ENCODE assay signal across 1 cellular context in genomic region chr15:63504979-63505841, GRCh38.
TF ChIP-seq lines count a peak whose summit lies in the region.

No MANE protein-coding gene starts in this region.

TF ChIP-seq in K562, 482 proteins besides CTCF, POLR2A, EP300 and RAD21 (continued from another document and continues in another):
- TF ChIP-seq ZNF224 (CRISPR knock-in tag; IDR thresholded peaks at IDR 0.05), result no peak
- no peak for TF ChIP-seq HES1 (IDR thresholded peaks at IDR 0.05; ENCODE audit: low read depth)
- no peak for TF ChIP-seq ILK (tag; IDR thresholded peaks at IDR 0.05; ENCODE audit: borderline replicate concordance, low read depth)
- no peak for TF ChIP-seq SNRNP70 (optimal IDR thresholded peaks at IDR 0.05; ENCODE audit: low read depth, low read length)
- TF ChIP-seq ZNF699 (CRISPR knock-in tag; IDR thresholded peaks at IDR 0.05; ENCODE audit: insufficient replicate concordance), result no peak
- no peak for TF ChIP-seq HIVEP1 (CRISPR knock-in tag; IDR thresholded peaks at IDR 0.05)
- TF ChIP-seq, protein P1, sequence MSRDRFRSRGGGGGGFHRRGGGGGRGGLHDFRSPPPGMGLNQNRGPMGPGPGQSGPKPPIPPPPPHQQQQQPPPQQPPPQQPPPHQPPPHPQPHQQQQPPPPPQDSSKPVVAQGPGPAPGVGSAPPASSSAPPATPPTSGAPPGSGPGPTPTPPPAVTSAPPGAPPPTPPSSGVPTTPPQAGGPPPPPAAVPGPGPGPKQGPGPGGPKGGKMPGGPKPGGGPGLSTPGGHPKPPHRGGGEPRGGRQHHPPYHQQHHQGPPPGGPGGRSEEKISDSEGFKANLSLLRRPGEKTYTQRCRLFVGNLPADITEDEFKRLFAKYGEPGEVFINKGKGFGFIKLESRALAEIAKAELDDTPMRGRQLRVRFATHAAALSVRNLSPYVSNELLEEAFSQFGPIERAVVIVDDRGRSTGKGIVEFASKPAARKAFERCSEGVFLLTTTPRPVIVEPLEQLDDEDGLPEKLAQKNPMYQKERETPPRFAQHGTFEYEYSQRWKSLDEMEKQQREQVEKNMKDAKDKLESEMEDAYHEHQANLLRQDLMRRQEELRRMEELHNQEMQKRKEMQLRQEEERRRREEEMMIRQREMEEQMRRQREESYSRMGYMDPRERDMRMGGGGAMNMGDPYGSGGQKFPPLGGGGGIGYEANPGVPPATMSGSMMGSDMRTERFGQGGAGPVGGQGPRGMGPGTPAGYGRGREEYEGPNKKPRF (IDR thresholded peaks at IDR 0.05; ENCODE audit: low read depth, low read length), result no peak
- no peak for TF ChIP-seq MIER1 (IDR thresholded peaks at IDR 0.05; ENCODE audit: low read depth)
- TF ChIP-seq ELF4 (CRISPR knock-in tag; IDR thresholded peaks at IDR 0.05), result no peak
- TF ChIP-seq PTBP1 (IDR thresholded peaks at IDR 0.05; ENCODE audit: low read depth, low read length), result no peak
- TF ChIP-seq BRF1 (IDR thresholded peaks at IDR 0.05; ENCODE audit: borderline replicate concordance, extremely low read depth, insufficient read length), result no peak
- TF ChIP-seq, protein P2, sequence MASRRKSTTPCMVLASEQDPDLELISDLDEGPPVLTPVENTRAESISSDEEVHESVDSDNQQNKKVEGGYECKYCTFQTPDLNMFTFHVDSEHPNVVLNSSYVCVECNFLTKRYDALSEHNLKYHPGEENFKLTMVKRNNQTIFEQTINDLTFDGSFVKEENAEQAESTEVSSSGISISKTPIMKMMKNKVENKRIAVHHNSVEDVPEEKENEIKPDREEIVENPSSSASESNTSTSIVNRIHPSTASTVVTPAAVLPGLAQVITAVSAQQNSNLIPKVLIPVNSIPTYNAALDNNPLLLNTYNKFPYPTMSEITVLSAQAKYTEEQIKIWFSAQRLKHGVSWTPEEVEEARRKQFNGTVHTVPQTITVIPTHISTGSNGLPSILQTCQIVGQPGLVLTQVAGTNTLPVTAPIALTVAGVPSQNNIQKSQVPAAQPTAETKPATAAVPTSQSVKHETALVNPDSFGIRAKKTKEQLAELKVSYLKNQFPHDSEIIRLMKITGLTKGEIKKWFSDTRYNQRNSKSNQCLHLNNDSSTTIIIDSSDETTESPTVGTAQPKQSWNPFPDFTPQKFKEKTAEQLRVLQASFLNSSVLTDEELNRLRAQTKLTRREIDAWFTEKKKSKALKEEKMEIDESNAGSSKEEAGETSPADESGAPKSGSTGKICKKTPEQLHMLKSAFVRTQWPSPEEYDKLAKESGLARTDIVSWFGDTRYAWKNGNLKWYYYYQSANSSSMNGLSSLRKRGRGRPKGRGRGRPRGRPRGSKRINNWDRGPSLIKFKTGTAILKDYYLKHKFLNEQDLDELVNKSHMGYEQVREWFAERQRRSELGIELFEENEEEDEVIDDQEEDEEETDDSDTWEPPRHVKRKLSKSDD (conservative IDR thresholded peaks at IDR 0.05; ENCODE audit: low read length), result no peak
- TF ChIP-seq, protein P3, sequence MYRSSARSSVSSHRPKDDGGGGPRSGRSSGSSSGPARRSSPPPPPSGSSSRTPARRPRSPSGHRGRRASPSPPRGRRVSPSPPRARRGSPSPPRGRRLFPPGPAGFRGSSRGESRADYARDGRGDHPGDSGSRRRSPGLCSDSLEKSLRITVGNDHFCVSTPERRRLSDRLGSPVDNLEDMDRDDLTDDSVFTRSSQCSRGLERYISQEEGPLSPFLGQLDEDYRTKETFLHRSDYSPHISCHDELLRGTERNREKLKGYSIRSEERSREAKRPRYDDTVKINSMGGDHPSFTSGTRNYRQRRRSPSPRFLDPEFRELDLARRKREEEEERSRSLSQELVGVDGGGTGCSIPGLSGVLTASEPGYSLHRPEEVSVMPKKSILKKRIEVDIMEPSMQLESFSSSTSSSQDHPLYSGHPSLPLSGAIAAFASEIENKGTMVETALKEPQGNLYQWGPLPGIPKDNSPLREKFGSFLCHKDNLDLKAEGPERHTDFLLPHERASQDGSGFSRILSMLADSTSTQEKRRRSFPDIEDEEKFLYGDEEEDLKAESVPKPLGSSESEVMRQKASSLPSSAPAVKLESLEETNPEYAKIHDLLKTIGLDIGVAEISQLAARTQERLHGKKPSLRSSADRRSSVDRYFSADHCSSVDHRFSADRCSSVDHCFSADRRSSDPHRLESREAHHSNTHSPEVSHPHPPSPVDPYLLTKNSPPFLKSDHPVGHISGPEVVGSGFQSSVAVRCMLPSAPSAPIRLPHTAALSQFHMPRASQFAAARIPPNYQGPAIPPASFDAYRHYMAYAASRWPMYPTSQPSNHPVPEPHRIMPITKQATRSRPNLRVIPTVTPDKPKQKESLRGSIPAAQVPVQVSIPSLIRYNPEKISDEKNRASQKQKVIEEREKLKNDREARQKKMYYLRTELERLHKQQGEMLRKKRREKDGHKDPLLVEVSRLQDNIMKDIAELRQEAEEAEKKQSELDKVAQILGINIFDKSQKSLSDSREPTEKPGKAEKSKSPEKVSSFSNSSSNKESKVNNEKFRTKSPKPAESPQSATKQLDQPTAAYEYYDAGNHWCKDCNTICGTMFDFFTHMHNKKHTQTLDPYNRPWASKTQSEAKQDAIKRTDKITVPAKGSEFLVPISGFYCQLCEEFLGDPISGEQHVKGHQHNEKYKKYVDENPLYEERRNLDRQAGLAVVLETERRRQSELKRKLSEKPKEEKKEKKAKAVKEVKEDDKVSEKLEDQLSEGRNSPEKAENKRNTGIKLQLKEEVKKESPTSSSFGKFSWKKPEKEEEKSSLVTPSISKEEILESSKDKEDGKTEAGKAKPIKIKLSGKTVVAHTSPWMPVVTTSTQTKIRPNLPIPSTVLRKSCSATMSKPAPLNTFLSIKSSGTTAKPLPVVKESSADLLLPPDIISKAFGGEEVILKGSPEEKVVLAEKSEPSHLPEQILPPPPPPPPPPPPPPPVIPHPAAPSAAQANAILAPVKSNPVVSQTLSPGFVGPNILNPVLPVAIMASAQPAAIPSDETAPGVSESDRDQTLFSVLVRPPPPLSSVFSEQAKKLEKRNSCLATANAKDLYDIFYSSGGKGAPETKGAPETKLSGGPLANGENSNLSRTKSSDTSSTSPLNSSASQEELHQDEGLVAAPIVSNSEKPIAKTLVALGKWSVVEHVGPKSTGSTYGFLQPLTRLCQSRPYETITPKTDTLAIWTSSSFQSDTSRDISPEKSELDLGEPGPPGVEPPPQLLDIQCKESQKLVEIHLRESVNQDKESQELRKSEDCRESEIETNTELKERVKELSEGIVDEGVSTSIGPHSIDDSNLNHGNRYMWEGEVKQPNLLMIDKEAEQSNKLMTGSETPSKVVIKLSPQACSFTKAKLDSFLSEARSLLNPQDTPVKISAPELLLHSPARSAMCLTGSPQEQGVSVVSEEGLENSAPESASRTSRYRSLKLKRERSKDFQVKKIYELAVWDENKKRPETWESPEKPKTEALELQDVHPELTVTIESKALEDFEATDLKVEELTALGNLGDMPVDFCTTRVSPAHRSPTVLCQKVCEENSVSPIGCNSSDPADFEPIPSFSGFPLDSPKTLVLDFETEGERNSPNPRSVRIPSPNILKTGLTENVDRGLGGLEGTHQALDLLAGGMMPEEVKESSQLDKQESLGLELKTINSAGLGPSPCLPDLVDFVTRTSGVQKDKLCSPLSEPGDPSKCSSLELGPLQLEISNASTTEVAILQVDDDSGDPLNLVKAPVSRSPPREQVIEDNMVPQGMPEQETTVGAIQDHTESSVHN (IDR thresholded peaks at IDR 0.05; ENCODE audit: borderline replicate concordance in 1 of 2, low read depth in 1 of 2), result no peak
- no peak for TF ChIP-seq ZNF586 (CRISPR knock-in tag; conservative IDR thresholded peaks at IDR 0.05)
- TF ChIP-seq ZNF780A (CRISPR knock-in tag; IDR thresholded peaks at IDR 0.05), result no peak
- TF ChIP-seq ZNF511 (CRISPR knock-in tag; IDR thresholded peaks at IDR 0.05), result no peak
- TF ChIP-seq MED1 (CRISPR knock-in tag; IDR thresholded peaks at IDR 0.05; ENCODE audit: borderline replicate concordance), result no peak
- TF ChIP-seq TARDBP (IDR thresholded peaks at IDR 0.05), result no peak
- TF ChIP-seq ZFP91 (CRISPR knock-in tag; IDR thresholded peaks at IDR 0.05), result no peak
- TF ChIP-seq E4F1 (CRISPR knock-in tag; IDR thresholded peaks at IDR 0.05; ENCODE audit: borderline replicate concordance), result no peak
- TF ChIP-seq, protein P4, sequence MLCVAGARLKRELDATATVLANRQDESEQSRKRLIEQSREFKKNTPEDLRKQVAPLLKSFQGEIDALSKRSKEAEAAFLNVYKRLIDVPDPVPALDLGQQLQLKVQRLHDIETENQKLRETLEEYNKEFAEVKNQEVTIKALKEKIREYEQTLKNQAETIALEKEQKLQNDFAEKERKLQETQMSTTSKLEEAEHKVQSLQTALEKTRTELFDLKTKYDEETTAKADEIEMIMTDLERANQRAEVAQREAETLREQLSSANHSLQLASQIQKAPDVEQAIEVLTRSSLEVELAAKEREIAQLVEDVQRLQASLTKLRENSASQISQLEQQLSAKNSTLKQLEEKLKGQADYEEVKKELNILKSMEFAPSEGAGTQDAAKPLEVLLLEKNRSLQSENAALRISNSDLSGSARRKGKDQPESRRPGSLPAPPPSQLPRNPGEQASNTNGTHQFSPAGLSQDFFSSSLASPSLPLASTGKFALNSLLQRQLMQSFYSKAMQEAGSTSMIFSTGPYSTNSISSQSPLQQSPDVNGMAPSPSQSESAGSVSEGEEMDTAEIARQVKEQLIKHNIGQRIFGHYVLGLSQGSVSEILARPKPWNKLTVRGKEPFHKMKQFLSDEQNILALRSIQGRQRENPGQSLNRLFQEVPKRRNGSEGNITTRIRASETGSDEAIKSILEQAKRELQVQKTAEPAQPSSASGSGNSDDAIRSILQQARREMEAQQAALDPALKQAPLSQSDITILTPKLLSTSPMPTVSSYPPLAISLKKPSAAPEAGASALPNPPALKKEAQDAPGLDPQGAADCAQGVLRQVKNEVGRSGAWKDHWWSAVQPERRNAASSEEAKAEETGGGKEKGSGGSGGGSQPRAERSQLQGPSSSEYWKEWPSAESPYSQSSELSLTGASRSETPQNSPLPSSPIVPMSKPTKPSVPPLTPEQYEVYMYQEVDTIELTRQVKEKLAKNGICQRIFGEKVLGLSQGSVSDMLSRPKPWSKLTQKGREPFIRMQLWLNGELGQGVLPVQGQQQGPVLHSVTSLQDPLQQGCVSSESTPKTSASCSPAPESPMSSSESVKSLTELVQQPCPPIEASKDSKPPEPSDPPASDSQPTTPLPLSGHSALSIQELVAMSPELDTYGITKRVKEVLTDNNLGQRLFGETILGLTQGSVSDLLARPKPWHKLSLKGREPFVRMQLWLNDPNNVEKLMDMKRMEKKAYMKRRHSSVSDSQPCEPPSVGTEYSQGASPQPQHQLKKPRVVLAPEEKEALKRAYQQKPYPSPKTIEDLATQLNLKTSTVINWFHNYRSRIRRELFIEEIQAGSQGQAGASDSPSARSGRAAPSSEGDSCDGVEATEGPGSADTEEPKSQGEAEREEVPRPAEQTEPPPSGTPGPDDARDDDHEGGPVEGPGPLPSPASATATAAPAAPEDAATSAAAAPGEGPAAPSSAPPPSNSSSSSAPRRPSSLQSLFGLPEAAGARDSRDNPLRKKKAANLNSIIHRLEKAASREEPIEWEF (CRISPR knock-in tag; IDR thresholded peaks at IDR 0.05), result no peak
- no peak for TF ChIP-seq NFYB (IDR thresholded peaks at IDR 0.05; ENCODE audit: extremely low read depth, insufficient read length)
- TF ChIP-seq POLR2AphosphoS5 (IDR thresholded peaks at IDR 0.05; ENCODE audit: control insufficient read depth, insufficient read depth, low read depth, low read length), result 0 out of 2 replicates have a peak, but pooled peaks have one; percentile 42
- TF ChIP-seq HDGF (IDR thresholded peaks at IDR 0.05), result no peak
- no peak for TF ChIP-seq ZBTB43 (CRISPR knock-in tag; IDR thresholded peaks at IDR 0.05)
- TF ChIP-seq ZNF140 (CRISPR knock-in tag; IDR thresholded peaks at IDR 0.05), result no peak
- no peak for TF ChIP-seq HDAC3 (IDR thresholded peaks at IDR 0.05; ENCODE audit: borderline replicate concordance, partially characterized antibody)
